Comparison of ENCODE assay signal across 2 cellular contexts in the genomic region with DNA sequence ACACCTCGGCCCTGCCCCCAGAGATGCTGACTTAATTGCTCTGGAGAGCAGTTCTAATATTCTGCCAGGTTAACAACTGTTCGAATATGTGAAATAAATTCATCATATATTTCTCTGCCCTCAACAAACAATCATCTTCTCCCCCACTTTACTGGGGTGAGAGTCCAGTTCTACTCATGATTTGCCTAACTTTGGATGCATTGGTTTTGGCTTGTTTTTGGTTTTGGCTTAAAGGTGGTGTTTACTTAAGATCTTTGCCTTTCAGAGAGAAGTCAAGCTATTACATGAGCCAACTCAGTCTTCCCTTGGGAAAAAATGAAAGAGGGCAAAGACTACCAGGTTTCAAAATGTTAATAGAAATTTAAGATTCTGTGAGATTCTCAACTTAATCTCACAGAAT.
TF ChIP-seq lines count a peak whose summit lies in the region.

No MANE protein-coding gene starts in this region.

TF ChIP-seq in HepG2, 621 proteins besides CTCF, POLR2A, EP300 and RAD21 (continued from another document):
- no peak for TF ChIP-seq CREB1 (IDR thresholded peaks at IDR 0.05)
- no peak for TF ChIP-seq CREB1 (CRISPR knock-in tag; IDR thresholded peaks at IDR 0.05)
- no peak for TF ChIP-seq RFXANK (CRISPR knock-in tag; IDR thresholded peaks at IDR 0.05)
TF ChIP-seq in HepG2: peak in this region for 0.

TF ChIP-seq in GM23338, 12 proteins besides CTCF, POLR2A, EP300 and RAD21 (continued from another document):
- TF ChIP-seq, protein P1, sequence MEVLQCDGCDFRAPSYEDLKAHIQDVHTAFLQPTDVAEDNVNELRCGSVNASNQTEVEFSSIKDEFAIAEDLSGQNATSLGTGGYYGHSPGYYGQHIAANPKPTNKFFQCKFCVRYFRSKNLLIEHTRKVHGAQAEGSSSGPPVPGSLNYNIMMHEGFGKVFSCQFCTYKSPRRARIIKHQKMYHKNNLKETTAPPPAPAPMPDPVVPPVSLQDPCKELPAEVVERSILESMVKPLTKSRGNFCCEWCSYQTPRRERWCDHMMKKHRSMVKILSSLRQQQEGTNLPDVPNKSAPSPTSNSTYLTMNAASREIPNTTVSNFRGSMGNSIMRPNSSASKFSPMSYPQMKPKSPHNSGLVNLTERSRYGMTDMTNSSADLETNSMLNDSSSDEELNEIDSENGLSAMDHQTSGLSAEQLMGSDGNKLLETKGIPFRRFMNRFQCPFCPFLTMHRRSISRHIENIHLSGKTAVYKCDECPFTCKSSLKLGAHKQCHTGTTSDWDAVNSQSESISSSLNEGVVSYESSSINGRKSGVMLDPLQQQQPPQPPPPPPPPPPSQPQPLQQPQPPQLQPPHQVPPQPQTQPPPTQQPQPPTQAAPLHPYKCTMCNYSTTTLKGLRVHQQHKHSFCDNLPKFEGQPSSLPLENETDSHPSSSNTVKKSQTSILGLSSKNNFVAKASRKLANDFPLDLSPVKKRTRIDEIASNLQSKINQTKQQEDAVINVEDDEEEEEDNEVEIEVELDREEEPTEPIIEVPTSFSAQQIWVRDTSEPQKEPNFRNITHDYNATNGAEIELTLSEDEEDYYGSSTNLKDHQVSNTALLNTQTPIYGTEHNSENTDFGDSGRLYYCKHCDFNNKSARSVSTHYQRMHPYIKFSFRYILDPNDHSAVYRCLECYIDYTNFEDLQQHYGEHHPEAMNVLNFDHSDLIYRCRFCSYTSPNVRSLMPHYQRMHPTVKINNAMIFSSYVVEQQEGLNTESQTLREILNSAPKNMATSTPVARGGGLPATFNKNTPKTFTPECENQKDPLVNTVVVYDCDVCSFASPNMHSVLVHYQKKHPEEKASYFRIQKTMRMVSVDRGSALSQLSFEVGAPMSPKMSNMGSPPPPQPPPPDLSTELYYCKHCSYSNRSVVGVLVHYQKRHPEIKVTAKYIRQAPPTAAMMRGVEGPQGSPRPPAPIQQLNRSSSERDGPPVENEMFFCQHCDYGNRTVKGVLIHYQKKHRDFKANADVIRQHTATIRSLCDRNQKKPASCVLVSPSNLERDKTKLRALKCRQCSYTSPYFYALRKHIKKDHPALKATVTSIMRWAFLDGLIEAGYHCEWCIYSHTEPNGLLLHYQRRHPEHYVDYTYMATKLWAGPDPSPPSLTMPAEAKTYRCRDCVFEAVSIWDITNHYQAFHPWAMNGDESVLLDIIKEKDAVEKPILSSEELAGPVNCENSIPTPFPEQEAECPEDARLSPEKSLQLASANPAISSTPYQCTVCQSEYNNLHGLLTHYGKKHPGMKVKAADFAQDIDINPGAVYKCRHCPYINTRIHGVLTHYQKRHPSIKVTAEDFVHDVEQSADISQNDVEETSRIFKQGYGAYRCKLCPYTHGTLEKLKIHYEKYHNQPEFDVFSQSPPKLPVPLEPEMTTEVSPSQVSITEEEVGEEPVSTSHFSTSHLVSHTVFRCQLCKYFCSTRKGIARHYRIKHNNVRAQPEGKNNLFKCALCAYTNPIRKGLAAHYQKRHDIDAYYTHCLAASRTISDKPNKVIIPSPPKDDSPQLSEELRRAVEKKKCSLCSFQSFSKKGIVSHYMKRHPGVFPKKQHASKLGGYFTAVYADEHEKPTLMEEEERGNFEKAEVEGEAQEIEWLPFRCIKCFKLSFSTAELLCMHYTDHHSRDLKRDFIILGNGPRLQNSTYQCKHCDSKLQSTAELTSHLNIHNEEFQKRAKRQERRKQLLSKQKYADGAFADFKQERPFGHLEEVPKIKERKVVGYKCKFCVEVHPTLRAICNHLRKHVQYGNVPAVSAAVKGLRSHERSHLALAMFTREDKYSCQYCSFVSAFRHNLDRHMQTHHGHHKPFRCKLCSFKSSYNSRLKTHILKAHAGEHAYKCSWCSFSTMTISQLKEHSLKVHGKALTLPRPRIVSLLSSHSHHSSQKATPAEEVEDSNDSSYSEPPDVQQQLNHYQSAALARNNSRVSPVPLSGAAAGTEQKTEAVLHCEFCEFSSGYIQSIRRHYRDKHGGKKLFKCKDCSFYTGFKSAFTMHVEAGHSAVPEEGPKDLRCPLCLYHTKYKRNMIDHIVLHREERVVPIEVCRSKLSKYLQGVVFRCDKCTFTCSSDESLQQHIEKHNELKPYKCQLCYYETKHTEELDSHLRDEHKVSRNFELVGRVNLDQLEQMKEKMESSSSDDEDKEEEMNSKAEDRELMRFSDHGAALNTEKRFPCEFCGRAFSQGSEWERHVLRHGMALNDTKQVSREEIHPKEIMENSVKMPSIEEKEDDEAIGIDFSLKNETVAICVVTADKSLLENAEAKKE (CRISPR knock-in tag; IDR thresholded peaks at IDR 0.05) = no peak
- TF ChIP-seq ZNF114 (CRISPR knock-in tag; IDR thresholded peaks at IDR 0.05) (no peak), CREB1 (CRISPR knock-in tag; IDR thresholded peaks at IDR 0.05; ENCODE audit: low read depth) (no peak)
TF ChIP-seq in GM23338: peak in this region for 0.
